ENCODE assay signal across 8 cellular contexts in the genomic region with DNA sequence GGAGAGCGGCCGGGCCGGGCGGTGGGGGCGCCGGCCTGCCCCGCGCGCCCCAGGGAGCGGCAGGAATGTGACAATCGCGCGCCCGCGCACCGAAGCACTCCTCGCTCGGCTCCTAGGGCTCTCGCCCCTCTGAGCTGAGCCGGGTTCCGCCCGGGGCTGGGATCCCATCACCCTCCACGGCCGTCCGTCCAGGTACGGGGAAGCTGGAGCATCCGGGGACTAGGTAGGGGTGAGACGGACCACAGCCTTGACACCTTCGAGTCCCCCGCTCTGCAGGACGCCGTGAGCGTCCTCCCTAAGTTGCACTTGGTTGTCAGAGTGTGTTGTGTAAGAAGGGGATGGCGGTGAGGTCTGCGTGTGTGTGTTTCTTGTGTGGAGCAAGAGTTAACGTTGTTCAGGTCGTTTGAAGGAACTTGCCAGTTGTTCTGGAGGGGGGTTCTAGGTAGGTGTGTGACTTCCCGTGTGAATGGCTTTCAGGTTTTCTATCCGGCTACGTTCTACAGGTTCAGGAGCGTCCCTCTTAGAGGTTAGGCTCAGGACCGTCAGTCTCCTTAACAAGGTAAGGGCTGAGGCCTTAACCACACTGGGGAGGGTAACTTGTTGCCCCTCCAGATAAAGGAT. TPM values are rescaled to one million over a fixed set of nuclear protein-coding genes. Genes with fewer than 3 reads are reported as not detected.
DNase-seq lines count a peak whose midpoint lies in the region; ATAC-seq and TF ChIP-seq lines count a peak whose summit lies in the region.

No MANE protein-coding gene starts in this region.

- no TSS peak for BruUV-seq in PC-9 (replicated peaks; lab: Mats Ljungman, UMichigan)

- no peaks in the 10 kb centered on the region for H4K20me1 ChIP-seq in PC-9 (ENCODE audit: insufficient read depth)
- H4K20me1 ChIP-seq in neural cell (ENCODE audit: insufficient read depth): no peaks in the 10 kb centered on the region

- H3K27ac ChIP-seq in PC-9 (no peak overlapping the region), neural cell (ENCODE audit: low read length) (no peak overlapping the region)

- no peak overlapping the region for H3K9ac ChIP-seq in neural cell (ENCODE audit: low read length)

- H3K79me2 ChIP-seq in PC-9 (ENCODE audit: low read depth): no peaks in the 10 kb centered on the region
- H3K79me2 ChIP-seq in neural cell (replicated peaks; ENCODE audit: insufficient read depth, low read length): no peaks in the 10 kb centered on the region

- intact Hi-C loops in PC-9 (cut with micrococcal nuclease; ENCODE audit: unreplicated experiment): no loop called here

- H3K27me3 ChIP-seq in BJ (ENCODE audit: control insufficient read depth, insufficient read depth, low read length) (no peaks in the 10 kb centered on the region), PC-9 (ENCODE audit: insufficient read depth, low read depth) (no peaks in the 10 kb centered on the region), neural cell (ENCODE audit: insufficient read depth, low read depth, low read length) (peaks cover 29% of the 10 kb centered on the region)

- H2AFZ ChIP-seq in PC-9 (peak overlapping the region; percentile 100), neural cell (ENCODE audit: low read depth, low read length) (no peak overlapping the region)

- H3K9me3 ChIP-seq in PC-9 (ENCODE audit: insufficient read depth, low read depth) (peaks cover 34% of the 10 kb centered on the region), neural cell (ENCODE audit: low read length) (no peaks in the 10 kb centered on the region)

- H3K4me3 ChIP-seq in BJ (ENCODE audit: low read depth, low read length) (peak overlapping the region; percentile 61), PC-9 (peak overlapping the region; percentile 82), epithelial cell of proximal tubule (ENCODE audit: low read depth, low read length) (peak overlapping the region; percentile 58), neural cell (ENCODE audit: low read length) (peak overlapping the region; percentile 63)

- H3K4me2 ChIP-seq in PC-9 (peak overlapping the region; percentile 98), neural cell (ENCODE audit: low read length) (no peak overlapping the region)

- H3F3A ChIP-seq in PC-9 (ENCODE audit: insufficient read depth, low read depth) (no peaks in the 10 kb centered on the region), neural cell (ENCODE audit: insufficient read depth, low read length, poor library complexity, severe bottlenecking) (no peaks in the 10 kb centered on the region)

- DNase-seq in BJ (ENCODE audit: low read depth) (no peak), PC-9 (no peak), epithelial cell of proximal tubule (ENCODE audit: low read depth) (no peak), NCI-H345 (lab: John Stamatoyannopoulos, UW) (no peak), NCI-H748 treated with DMSO at 0.1 percent for 48 hours (lab: John Stamatoyannopoulos, UW) (no peak), COR-L47 (lab: John Stamatoyannopoulos, UW) (no peak)

- H3K36me3 ChIP-seq in BJ (ENCODE audit: control insufficient read depth, insufficient read depth, low read length) (peaks cover 13% of the 10 kb centered on the region), PC-9 (ENCODE audit: low read depth) (no peaks in the 10 kb centered on the region), neural cell (ENCODE audit: insufficient read depth, low read length) (no peaks in the 10 kb centered on the region)

- POLR2A ChIA-PET in BJ (lab: Charles Lee) (no interaction called here), PC-9 (lab: Charles Lee; ENCODE audit: unreplicated experiment) (no interaction called here)

- TF ChIP-seq CTCF in BJ (IDR thresholded peaks at IDR 0.05; ENCODE audit: insufficient read depth, low read depth, low read length) (no peak), PC-9 (conservative IDR thresholded peaks at IDR 0.05) (no peak), epithelial cell of proximal tubule (conservative IDR thresholded peaks at IDR 0.05; ENCODE audit: low read depth, low read length) (no peak), neural cell (IDR thresholded peaks at IDR 0.05; ENCODE audit: poor library complexity, severe bottlenecking) (no peak)

- H3K9me2 ChIP-seq in PC-9 (ENCODE audit: insufficient read depth): no peaks in the 10 kb centered on the region
- no peaks in the 10 kb centered on the region for H3K9me2 ChIP-seq in neural cell (ENCODE audit: insufficient read depth, low read length)

- CTCF ChIA-PET in BJ (lab: Yijun Ruan, JAX) (interaction anchor here (1.1 to 3.2 kb wide), 6 partner anchors 19 to 123 kb away, joined by 3 to 16 read pairs (median 6); no protein-coding TSS in a partner anchor), PC-9 (lab: Charles Lee) (no interaction called here)

- TF ChIP-seq RAD21 in neural cell (conservative IDR thresholded peaks at IDR 0.05): no peak

- peaks cover 6% of the 10 kb centered on the region; the same call in 1 of the 2 replicates for H3K4me1 ChIP-seq in PC-9 (replicated peaks; ENCODE audit: insufficient read depth)

- TF ChIP-seq EP300 in neural cell (conservative IDR thresholded peaks at IDR 0.05; ENCODE audit: poor library complexity, severe bottlenecking): no peak

- no peak for ATAC-seq in HG02885 (IDR thresholded peaks at IDR 0.05; ENCODE audit: poor library complexity, unreplicated experiment)

TF ChIP-seq in neural cell, 6 proteins besides CTCF, POLR2A, EP300 and RAD21:
- TF ChIP-seq MXI1 (conservative IDR thresholded peaks at IDR 0.05; ENCODE audit: poor library complexity, severe bottlenecking): no peak
- TF ChIP-seq EZH2 (IDR thresholded peaks at IDR 0.05; ENCODE audit: borderline replicate concordance, insufficient read depth, low read length, poor library complexity, severe bottlenecking): no peak
- no peak for TF ChIP-seq REST (IDR thresholded peaks at IDR 0.05; ENCODE audit: borderline replicate concordance)
- TF ChIP-seq POLR2AphosphoS5 (IDR thresholded peaks at IDR 0.05): no peak
- no peak for TF ChIP-seq TAF1 (IDR thresholded peaks at IDR 0.05; ENCODE audit: low read depth)
- no peak for TF ChIP-seq SMC3 (conservative IDR thresholded peaks at IDR 0.05; ENCODE audit: poor library complexity)

RNA-seq across cellular contexts. Expression of gene IL1R1, which starts 0.4 kb away (rescaled TPM):
- polyA plus RNA-seq in BJ (2011; rRNA removed): 37.3 and 43.4 TPM in 2 replicates
- polyA minus RNA-seq in BJ (2011; rRNA and poly(A)+ RNA removed): 16.3 and 18.5 TPM in 2 replicates
- total RNA-seq in PC-9 (2021): 5.0 and 6.5 TPM in 2 replicates
- total RNA-seq in epithelial cell of proximal tubule: 5.7 and 10.7 TPM in 2 replicates
- polyA plus RNA-seq in neural cell: 0.40 TPM in 1 of 2 replicates, not detected in the other
- polyA minus RNA-seq in neural cell: not detected in 2 replicates

RNA-seq across cellular contexts. Expression of gene IL1RL2, which starts 43.9 kb away (rescaled TPM):
- polyA plus RNA-seq in BJ (2011; rRNA removed) (0.09 and 0.11 TPM in 2 replicates), neural cell (not detected in 2 replicates)
- polyA minus RNA-seq in BJ (2011; rRNA and poly(A)+ RNA removed): 0.15 and 0.28 TPM in 2 replicates
- total RNA-seq in PC-9 (2021) (1.2 and 1.9 TPM in 2 replicates), epithelial cell of proximal tubule (1.0 and 2.6 TPM in 2 replicates)
- not detected in 2 replicates for polyA minus RNA-seq in neural cell
